Comparison of ENCODE assay signal across 20 cellular contexts in the genomic region with DNA sequence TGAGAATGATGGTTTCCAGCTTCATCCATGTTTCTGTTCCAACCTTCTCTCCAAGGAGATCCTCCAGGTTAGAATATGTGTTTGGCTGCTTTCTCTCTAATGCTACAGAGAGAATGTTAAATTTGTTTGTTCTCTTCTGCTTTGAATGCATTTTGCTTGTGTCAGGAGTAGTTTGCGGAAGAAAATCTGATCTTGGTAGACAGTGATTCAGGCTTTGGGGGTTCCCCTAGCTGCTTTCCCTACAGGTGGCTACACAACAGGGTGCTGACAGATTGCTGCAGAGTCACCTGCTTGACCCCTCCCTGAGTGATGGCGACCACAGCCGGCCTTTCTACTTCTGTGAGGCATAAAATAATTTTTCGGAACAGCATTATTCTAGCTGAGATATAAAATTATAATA. TPM values are rescaled to one million over a fixed set of nuclear protein-coding genes. Genes with fewer than 3 reads are reported as not detected.
DNase-seq lines count a peak whose midpoint lies in the region; ATAC-seq, FAIRE-seq and TF ChIP-seq lines count a peak whose summit lies in the region.
"Had no signal": no experiment of that assay in that cellular context is flagged by ENCODE, and none has a peak within 500 bp of the region (broad histone marks: within the 10 kb centered on the region; RNA-seq: fewer than 3 reads in every experiment).

No MANE protein-coding gene starts in this region.

- FAIRE-seq in GM19239 (lab: Jason Lieb, UNC): no peak
- FAIRE-seq: colon, endothelial cell of umbilical vein had no signal

- H3K27me3 Mint-ChIP-seq in stimulated activated naive CD8-positive, alpha-beta T cell treated with anti-CD3 and anti-CD28 coated beads, Interleukin-15, amount 100 ng/mL, for 72 hours: no peaks in the 10 kb centered on the region
- H3K27me3 Mint-ChIP-seq: naive B cell had no signal

- H3K9me3 Mint-ChIP-seq in stimulated activated naive CD8-positive, alpha-beta T cell treated with anti-CD3 and anti-CD28 coated beads, Interleukin-15, amount 100 ng/mL, for 72 hours: no peaks in the 10 kb centered on the region
- H3K9me3 Mint-ChIP-seq: naive B cell had no signal

- TF ChIP-seq POLR2A in body of pancreas (IDR thresholded peaks at IDR 0.05): no peak

- no peaks in the 10 kb centered on the region for H3K9me3 ChIP-seq in body of pancreas
- H3K9me3 ChIP-seq: lower lobe of right lung had no signal

- WGBS in body of pancreas, 2 donors: 62 to 70% methylated on average over 4 of the region's 4 CpGs

- peaks cover 68% of the 10 kb centered on the region for H3K4me1 Mint-ChIP-seq in stimulated activated naive CD8-positive, alpha-beta T cell treated with anti-CD3 and anti-CD28 coated beads, Interleukin-15, amount 100 ng/mL, for 72 hours

- H3K27ac ChIP-seq in body of pancreas: no peak overlapping the region
- H3K27ac ChIP-seq: HL-60, lower lobe of right lung, SK-N-MC had no signal

- peak overlapping the region; percentile 60 to 73 for H3K4me3 Mint-ChIP-seq in stimulated activated naive CD8-positive, alpha-beta T cell treated with anti-CD3 and anti-CD28 coated beads, Interleukin-15, amount 100 ng/mL, for 72 hours
- H3K4me3 Mint-ChIP-seq: naive B cell had no signal

- H3K27me3 ChIP-seq in body of pancreas: no peaks in the 10 kb centered on the region

- DNase-seq in stimulated activated CD4-positive, alpha-beta T cell treated with anti-CD3 and anti-CD28 coated beads, Interleukin-1b, Interleukin-23, amount 100 ng/mL, for 48 hours: peak; percentile 16
- no peak for DNase-seq in stimulated activated CD4-positive, alpha-beta T cell treated with anti-CD3 and anti-CD28 coated beads, Interleukin-12 subunit alpha, Interleukin-12 subunit beta, amount 100 ng/mL, for 4 hours
- peak; percentile 15 to 17 for DNase-seq in activated CD4-positive, alpha-beta T cell treated with anti-CD3 and anti-CD28 coated beads for 4 hours
- peak; percentile 68 for DNase-seq in cerebellum (ENCODE audit: low spot score)
- no peak for DNase-seq in stimulated activated naive CD8-positive, alpha-beta T cell treated with anti-CD3 and anti-CD28 coated beads, Interleukin-15, amount 100 ng/mL, for 72 hours
- DNase-seq in GM19239 (ENCODE audit: insufficient read length, low spot score): no peak
- DNase-seq in body of pancreas: no peak
- DNase-seq: AML-193, DMS153, Kasumi-1, lower lobe of right lung, naive B cell, NCI-H187 treated with DMSO at 0.1 percent for 48 hours, NCI-H446 treated with DMSO at 0.1 percent for 48 hours, OCI-M1 had no signal

- H3K27ac Mint-ChIP-seq in stimulated activated naive CD8-positive, alpha-beta T cell treated with anti-CD3 and anti-CD28 coated beads, Interleukin-15, amount 100 ng/mL, for 72 hours: peak overlapping the region; percentile 21 to 57

- no peak overlapping the region for H3K4me3 ChIP-seq in body of pancreas
- H3K4me3 ChIP-seq: lower lobe of right lung, SK-N-MC had no signal

- no peak for TF ChIP-seq CTCF in body of pancreas (IDR thresholded peaks at IDR 0.05)

- H3K4me1 ChIP-seq in body of pancreas: peaks cover 50% of the 10 kb centered on the region

- intact Hi-C loops in body of pancreas (cut with DNase I): no loop called here

- peak; percentile 50 for ATAC-seq in stimulated activated naive CD8-positive, alpha-beta T cell treated with anti-CD3 and anti-CD28 coated beads, Interleukin-15, amount 100 ng/mL, for 72 hours
- ATAC-seq in GM18502 (IDR thresholded peaks at IDR 0.05; ENCODE audit: poor library complexity, unreplicated experiment) (no peak), body of pancreas (no peak)
- ATAC-seq: lower lobe of right lung had no signal

- H3K36me3 ChIP-seq in body of pancreas (replicated peaks in 1 of 2; ENCODE audit: insufficient read depth in 1 of 2, low read depth in 2 of 2): no peaks in the 10 kb centered on the region
- H3K36me3 ChIP-seq: lower lobe of right lung had no signal

RNA-seq across cellular contexts. Expression of a gene that starts 41.8 kb away (rescaled TPM):
- total RNA-seq in cerebellum (36.7 TPM), body of pancreas (10 to 100 TPM; 21.3 to 23.4 TPM)

RNA-seq across cellular contexts. Expression of a gene that starts 51.9 kb away (rescaled TPM):
- 0.18 TPM for total RNA-seq in cerebellum
- under 1 TPM in 1 of 2 donors, not detected in 1; 0.26 TPM for total RNA-seq in body of pancreas
- total RNA-seq: endothelial cell of umbilical vein had no signal

Comparison
In these comparisons a context has a peak if more than half of its experiments do, and no peak if none do; other contexts are left out.
1. DNase-seq: peak in stimulated activated CD4-positive, alpha-beta T cell treated with anti-CD3 and anti-CD28 coated beads, Interleukin-1b, Interleukin-23, amount 100 ng/mL, for 48 hours (single experiment), activated CD4-positive, alpha-beta T cell treated with anti-CD3 and anti-CD28 coated beads for 4 hours (2 of 2) and cerebellum (single experiment); none in stimulated activated CD4-positive, alpha-beta T cell treated with anti-CD3 and anti-CD28 coated beads, Interleukin-12 subunit alpha, Interleukin-12 subunit beta, amount 100 ng/mL, for 4 hours (single experiment), stimulated activated naive CD8-positive, alpha-beta T cell treated with anti-CD3 and anti-CD28 coated beads, Interleukin-15, amount 100 ng/mL, for 72 hours (0 of 2), GM19239 (single experiment) and body of pancreas (0 of 4).